25 cellular contexts compared by ENCODE assay signal in the genomic region with DNA sequence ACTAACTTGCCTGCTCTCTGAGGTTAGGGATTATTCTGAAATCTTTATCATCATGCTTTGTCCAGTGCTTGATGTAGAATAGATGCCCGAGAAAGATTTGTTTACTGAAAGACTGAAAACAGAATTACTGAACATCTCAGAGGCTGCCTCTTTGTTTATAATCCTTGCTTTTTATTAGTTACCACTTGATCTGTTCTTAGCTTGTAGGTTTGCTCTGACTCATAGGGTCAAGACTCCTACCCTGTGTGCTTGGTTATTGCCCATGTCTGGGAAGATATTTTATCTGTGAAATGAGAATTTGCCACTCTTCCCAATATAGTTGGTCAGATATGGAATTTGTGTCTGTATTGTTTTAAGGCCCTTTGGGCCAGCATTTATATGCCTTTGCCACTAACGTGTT.
"Had no signal": no experiment of that assay in that cellular context is flagged by ENCODE, and none has a peak within 500 bp of the region (broad histone marks: within the 10 kb centered on the region; RNA-seq: fewer than 3 reads in every experiment).

No MANE protein-coding gene starts in this region.

- H3K4me3 ChIP-seq: coronary artery, esophagus squamous epithelium, lung, mucosa of descending colon, pancreas, right atrium auricular region, thoracic aorta, tibial nerve, upper lobe of left lung had no signal

- H3K36me3 ChIP-seq: esophagus squamous epithelium, neutrophil, pancreas, right atrium auricular region, thoracic aorta, tibial nerve, upper lobe of left lung had no signal

- FAIRE-seq: frontal cortex, keratinocyte, pancreas, urothelium cell line had no signal

- H3K9me3 ChIP-seq: esophagus squamous epithelium, mucosa of descending colon, neutrophil, pancreas, right atrium auricular region, thoracic aorta, tibial nerve, upper lobe of left lung had no signal

- H3K27me3 ChIP-seq: esophagus squamous epithelium, neutrophil, pancreas, right atrium auricular region, tibial nerve, upper lobe of left lung had no signal

- ATAC-seq: left lobe of liver; mucosa of descending colon; natural killer cell treated with Interleukin-12 subunit alpha and Interleukin-12 subunit beta and Interleukin-15 and Interleukin-18, amount 100 ng/mL, for 72 hours; pancreas; sciatic nerve; stimulated activated memory B cell treated with anti-CD40 and anti-IgM and Interleukin-4, amounts not matched to agents 10 μg/mL and 1 μg/mL and 100 μg/mL, for 72 hours; stimulated activated naive CD8-positive, alpha-beta T cell treated with anti-CD3 and anti-CD28 coated beads, Interleukin-15, Interleukin-2, amounts not matched to agents 100 U/mL and 50 U/mL, for 24 hours had no signal

- DNase-seq: dermis blood vessel endothelial cell; effector memory CD4-positive, alpha-beta T cell; erythroblast; esophagus squamous epithelium; head of caudate nucleus; mucosa of descending colon; naive B cell; pancreas; stimulated activated CD4-positive, alpha-beta T cell treated with anti-CD3 and anti-CD28 coated beads, Interleukin-4, amount 100 ng/mL, for 4 hours; stimulated activated naive CD8-positive, alpha-beta T cell treated with anti-CD3 and anti-CD28 coated beads, Interleukin-15, Interleukin-2, amounts not matched to agents 100 U/mL and 50 U/mL, for 24 hours; substantia nigra; upper lobe of left lung had no signal

- H3K27ac ChIP-seq: coronary artery, esophagus squamous epithelium, neutrophil, pancreas, right atrium auricular region, thoracic aorta, tibial nerve, upper lobe of left lung had no signal
